ENCODE assay signal across 26 cellular contexts in the genomic region with DNA sequence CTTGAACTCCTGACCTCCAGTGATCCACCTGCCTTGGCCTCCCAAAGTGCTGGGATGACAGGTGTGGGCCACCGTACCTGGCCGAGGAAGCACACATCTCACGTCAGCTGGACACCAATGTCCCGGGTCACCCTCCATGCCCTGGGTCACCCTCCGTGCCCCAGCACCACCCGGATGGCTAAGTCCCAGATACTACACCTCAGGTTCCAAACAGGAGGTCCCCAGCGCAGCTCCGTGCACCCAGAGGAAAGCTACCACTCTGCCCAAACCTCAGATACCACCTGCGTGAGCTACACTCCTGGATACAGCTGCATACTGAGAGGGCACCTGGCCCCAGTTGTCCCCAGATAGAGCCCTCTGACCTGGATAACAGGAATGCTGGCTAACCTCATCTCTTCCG. TPM values are rescaled to one million over a fixed set of nuclear protein-coding genes. Genes with fewer than 3 reads are reported as not detected.
"Had no signal": no experiment of that assay in that cellular context is flagged by ENCODE, and none has a peak within 500 bp of the region (broad histone marks: within the 10 kb centered on the region; RNA-seq: fewer than 3 reads in every experiment).

No MANE protein-coding gene starts in this region.

- H3K4me1 Mint-ChIP-seq: activated naive CD8-positive, alpha-beta T cell treated with anti-CD3 and anti-CD28 coated beads for 36 hours had no signal

- H3K27ac Mint-ChIP-seq: activated CD4-positive, alpha-beta memory T cell treated with anti-CD3 and anti-CD28 coated beads for 36 hours; activated CD4-positive, alpha-beta T cell treated with anti-CD3 and anti-CD28 coated beads, Interleukin-2, amount 10 ng/mL, durations not matched to agents 7 days and 5 days; activated naive CD4-positive, alpha-beta T cell treated with anti-CD3 and anti-CD28 coated beads for 36 hours; activated naive CD8-positive, alpha-beta T cell treated with anti-CD3 and anti-CD28 coated beads for 36 hours had no signal

- H3K4me3 ChIP-seq: SK-N-MC had no signal

- DNase-seq: activated CD4-positive, alpha-beta memory T cell treated with anti-CD3 and anti-CD28 coated beads for 36 hours; activated CD4-positive, alpha-beta T cell treated with anti-CD3 and anti-CD28 coated beads, Interleukin-2, amount 10 ng/mL, durations not matched to agents 7 days and 5 days; activated CD4-positive, CD25-positive, alpha-beta regulatory T cell; activated CD8-positive, alpha-beta memory T cell treated with anti-CD3 and anti-CD28 coated beads for 24 hours; activated effector memory CD4-positive, alpha-beta T cell treated with anti-CD3 and anti-CD28 coated beads, Interleukin-2, amount 50 U/mL, for 16 hours; activated naive CD4-positive, alpha-beta T cell treated with anti-CD3 and anti-CD28 coated beads for 36 hours; activated naive CD8-positive, alpha-beta T cell treated with anti-CD3 and anti-CD28 coated beads for 36 hours; activated T-cell treated with anti-CD3 and anti-CD28 coated beads, Interleukin-2, amount 50 U/mL, for 4 hours; KBM-7; NCI-H1048; NCI-H146; NCI-H187 treated with DMSO at 0.1 percent for 48 hours; NCI-H2171; NCI-H2227 treated with DMSO at 0.1 percent for 48 hours; NCI-H526 treated with DMSO at 0.1 percent for 48 hours; NCI-H82; T-helper 1 cell had no signal

- H3K36me3 Mint-ChIP-seq: activated CD4-positive, alpha-beta memory T cell treated with anti-CD3 and anti-CD28 coated beads for 36 hours; activated naive CD8-positive, alpha-beta T cell treated with anti-CD3 and anti-CD28 coated beads for 36 hours had no signal

- H3K9me3 Mint-ChIP-seq: activated CD4-positive, alpha-beta memory T cell treated with anti-CD3 and anti-CD28 coated beads for 36 hours; activated CD4-positive, alpha-beta T cell treated with anti-CD3 and anti-CD28 coated beads, Interleukin-2, amount 10 ng/mL, durations not matched to agents 7 days and 5 days; activated naive CD4-positive, alpha-beta T cell treated with anti-CD3 and anti-CD28 coated beads for 36 hours; activated naive CD8-positive, alpha-beta T cell treated with anti-CD3 and anti-CD28 coated beads for 36 hours; activated T-cell treated with anti-CD3 and anti-CD28 coated beads, Interleukin-2, amount 50 U/mL, for 4 hours had no signal

- H3K4me3 Mint-ChIP-seq: activated CD4-positive, alpha-beta memory T cell treated with anti-CD3 and anti-CD28 coated beads for 36 hours; activated CD4-positive, alpha-beta T cell treated with anti-CD3 and anti-CD28 coated beads, Interleukin-2, amount 10 ng/mL, durations not matched to agents 7 days and 5 days; activated naive CD4-positive, alpha-beta T cell treated with anti-CD3 and anti-CD28 coated beads for 36 hours; activated naive CD8-positive, alpha-beta T cell treated with anti-CD3 and anti-CD28 coated beads for 36 hours; activated T-cell treated with anti-CD3 and anti-CD28 coated beads, Interleukin-2, amount 50 U/mL, for 4 hours had no signal

- ATAC-seq: activated T-cell treated with anti-CD3 and anti-CD28 coated beads, Interleukin-2, amount 50 U/mL, for 4 hours had no signal

- H3K27ac ChIP-seq: SK-N-MC, VCaP had no signal

RNA-seq across cellular contexts. Expression of a gene that starts 14.0 kb away (rescaled TPM):
- total RNA-seq: activated CD4-positive, alpha-beta memory T cell treated with anti-CD3 and anti-CD28 coated beads for 36 hours; activated CD4-positive, alpha-beta T cell treated with anti-CD3 and anti-CD28 coated beads, Interleukin-2, amount 10 ng/mL, durations not matched to agents 7 days and 5 days; activated naive CD4-positive, alpha-beta T cell treated with anti-CD3 and anti-CD28 coated beads for 36 hours; activated naive CD8-positive, alpha-beta T cell treated with anti-CD3 and anti-CD28 coated beads for 36 hours; activated T-cell treated with anti-CD3 and anti-CD28 coated beads, Interleukin-2, amount 50 U/mL, for 4 hours; LHCN-M2; M059J; RPMI7951; T-helper 2 cell treated with Interferon-gamma antibody and Interleukin-4, amounts not matched to agents 100 ng/mL and 5 ng/mL, for 36 hours had no signal

RNA-seq across cellular contexts. Expression of a gene that starts 40.5 kb away (rescaled TPM):
- total RNA-seq: activated CD4-positive, alpha-beta memory T cell treated with anti-CD3 and anti-CD28 coated beads for 36 hours; activated CD4-positive, alpha-beta T cell treated with anti-CD3 and anti-CD28 coated beads, Interleukin-2, amount 10 ng/mL, durations not matched to agents 7 days and 5 days; activated naive CD4-positive, alpha-beta T cell treated with anti-CD3 and anti-CD28 coated beads for 36 hours; activated naive CD8-positive, alpha-beta T cell treated with anti-CD3 and anti-CD28 coated beads for 36 hours; activated T-cell treated with anti-CD3 and anti-CD28 coated beads, Interleukin-2, amount 50 U/mL, for 4 hours; cardiac septum; LHCN-M2; M059J; NCI-H460; OCI-LY7; RPMI7951; T-helper 2 cell treated with Interferon-gamma antibody and Interleukin-4, amounts not matched to agents 100 ng/mL and 5 ng/mL, for 36 hours had no signal
